1 cellular context compared by ENCODE assay signal in the genomic region with DNA sequence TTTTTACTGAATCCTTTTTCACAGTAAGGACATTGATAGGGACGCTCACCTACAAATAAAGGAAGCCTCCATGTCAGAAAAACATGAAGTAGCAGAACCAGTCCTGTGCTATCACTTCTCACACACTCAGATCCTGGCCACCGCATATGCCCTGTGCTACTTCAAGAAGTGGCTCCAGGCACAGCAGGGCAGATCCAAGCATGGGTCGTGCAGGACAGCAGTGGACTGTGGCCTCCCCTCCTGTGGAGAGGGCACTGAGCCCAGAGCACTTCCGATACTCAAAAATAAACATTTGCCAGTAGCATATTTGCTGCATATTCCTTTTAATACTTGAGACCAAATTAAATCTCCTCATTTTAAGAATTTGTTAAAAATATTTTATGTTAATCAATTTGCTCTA.
TF ChIP-seq lines count a peak whose summit lies in the region.

No MANE protein-coding gene starts in this region.

TF ChIP-seq in GM23338, 12 proteins besides CTCF, POLR2A, EP300 and RAD21 (continued from another document):
- TF ChIP-seq, protein P1, sequence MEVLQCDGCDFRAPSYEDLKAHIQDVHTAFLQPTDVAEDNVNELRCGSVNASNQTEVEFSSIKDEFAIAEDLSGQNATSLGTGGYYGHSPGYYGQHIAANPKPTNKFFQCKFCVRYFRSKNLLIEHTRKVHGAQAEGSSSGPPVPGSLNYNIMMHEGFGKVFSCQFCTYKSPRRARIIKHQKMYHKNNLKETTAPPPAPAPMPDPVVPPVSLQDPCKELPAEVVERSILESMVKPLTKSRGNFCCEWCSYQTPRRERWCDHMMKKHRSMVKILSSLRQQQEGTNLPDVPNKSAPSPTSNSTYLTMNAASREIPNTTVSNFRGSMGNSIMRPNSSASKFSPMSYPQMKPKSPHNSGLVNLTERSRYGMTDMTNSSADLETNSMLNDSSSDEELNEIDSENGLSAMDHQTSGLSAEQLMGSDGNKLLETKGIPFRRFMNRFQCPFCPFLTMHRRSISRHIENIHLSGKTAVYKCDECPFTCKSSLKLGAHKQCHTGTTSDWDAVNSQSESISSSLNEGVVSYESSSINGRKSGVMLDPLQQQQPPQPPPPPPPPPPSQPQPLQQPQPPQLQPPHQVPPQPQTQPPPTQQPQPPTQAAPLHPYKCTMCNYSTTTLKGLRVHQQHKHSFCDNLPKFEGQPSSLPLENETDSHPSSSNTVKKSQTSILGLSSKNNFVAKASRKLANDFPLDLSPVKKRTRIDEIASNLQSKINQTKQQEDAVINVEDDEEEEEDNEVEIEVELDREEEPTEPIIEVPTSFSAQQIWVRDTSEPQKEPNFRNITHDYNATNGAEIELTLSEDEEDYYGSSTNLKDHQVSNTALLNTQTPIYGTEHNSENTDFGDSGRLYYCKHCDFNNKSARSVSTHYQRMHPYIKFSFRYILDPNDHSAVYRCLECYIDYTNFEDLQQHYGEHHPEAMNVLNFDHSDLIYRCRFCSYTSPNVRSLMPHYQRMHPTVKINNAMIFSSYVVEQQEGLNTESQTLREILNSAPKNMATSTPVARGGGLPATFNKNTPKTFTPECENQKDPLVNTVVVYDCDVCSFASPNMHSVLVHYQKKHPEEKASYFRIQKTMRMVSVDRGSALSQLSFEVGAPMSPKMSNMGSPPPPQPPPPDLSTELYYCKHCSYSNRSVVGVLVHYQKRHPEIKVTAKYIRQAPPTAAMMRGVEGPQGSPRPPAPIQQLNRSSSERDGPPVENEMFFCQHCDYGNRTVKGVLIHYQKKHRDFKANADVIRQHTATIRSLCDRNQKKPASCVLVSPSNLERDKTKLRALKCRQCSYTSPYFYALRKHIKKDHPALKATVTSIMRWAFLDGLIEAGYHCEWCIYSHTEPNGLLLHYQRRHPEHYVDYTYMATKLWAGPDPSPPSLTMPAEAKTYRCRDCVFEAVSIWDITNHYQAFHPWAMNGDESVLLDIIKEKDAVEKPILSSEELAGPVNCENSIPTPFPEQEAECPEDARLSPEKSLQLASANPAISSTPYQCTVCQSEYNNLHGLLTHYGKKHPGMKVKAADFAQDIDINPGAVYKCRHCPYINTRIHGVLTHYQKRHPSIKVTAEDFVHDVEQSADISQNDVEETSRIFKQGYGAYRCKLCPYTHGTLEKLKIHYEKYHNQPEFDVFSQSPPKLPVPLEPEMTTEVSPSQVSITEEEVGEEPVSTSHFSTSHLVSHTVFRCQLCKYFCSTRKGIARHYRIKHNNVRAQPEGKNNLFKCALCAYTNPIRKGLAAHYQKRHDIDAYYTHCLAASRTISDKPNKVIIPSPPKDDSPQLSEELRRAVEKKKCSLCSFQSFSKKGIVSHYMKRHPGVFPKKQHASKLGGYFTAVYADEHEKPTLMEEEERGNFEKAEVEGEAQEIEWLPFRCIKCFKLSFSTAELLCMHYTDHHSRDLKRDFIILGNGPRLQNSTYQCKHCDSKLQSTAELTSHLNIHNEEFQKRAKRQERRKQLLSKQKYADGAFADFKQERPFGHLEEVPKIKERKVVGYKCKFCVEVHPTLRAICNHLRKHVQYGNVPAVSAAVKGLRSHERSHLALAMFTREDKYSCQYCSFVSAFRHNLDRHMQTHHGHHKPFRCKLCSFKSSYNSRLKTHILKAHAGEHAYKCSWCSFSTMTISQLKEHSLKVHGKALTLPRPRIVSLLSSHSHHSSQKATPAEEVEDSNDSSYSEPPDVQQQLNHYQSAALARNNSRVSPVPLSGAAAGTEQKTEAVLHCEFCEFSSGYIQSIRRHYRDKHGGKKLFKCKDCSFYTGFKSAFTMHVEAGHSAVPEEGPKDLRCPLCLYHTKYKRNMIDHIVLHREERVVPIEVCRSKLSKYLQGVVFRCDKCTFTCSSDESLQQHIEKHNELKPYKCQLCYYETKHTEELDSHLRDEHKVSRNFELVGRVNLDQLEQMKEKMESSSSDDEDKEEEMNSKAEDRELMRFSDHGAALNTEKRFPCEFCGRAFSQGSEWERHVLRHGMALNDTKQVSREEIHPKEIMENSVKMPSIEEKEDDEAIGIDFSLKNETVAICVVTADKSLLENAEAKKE (CRISPR knock-in tag; IDR thresholded peaks at IDR 0.05): no peak
- TF ChIP-seq STAT1 (IDR thresholded peaks at IDR 0.05; ENCODE audit: unreplicated experiment) (no peak), ZNF114 (CRISPR knock-in tag; IDR thresholded peaks at IDR 0.05) (no peak), NANOG (IDR thresholded peaks at IDR 0.05; ENCODE audit: borderline replicate concordance) (no peak), ZNF331 (CRISPR knock-in tag; IDR thresholded peaks at IDR 0.05; ENCODE audit: low read depth) (no peak), EZH2phosphoT487 (IDR thresholded peaks at IDR 0.05; ENCODE audit: unreplicated experiment) (no peak), JUNB (IDR thresholded peaks at IDR 0.05; ENCODE audit: unreplicated experiment) (no peak), CREB1 (CRISPR knock-in tag; IDR thresholded peaks at IDR 0.05; ENCODE audit: low read depth) (no peak)
- TF ChIP-seq, protein P2, sequence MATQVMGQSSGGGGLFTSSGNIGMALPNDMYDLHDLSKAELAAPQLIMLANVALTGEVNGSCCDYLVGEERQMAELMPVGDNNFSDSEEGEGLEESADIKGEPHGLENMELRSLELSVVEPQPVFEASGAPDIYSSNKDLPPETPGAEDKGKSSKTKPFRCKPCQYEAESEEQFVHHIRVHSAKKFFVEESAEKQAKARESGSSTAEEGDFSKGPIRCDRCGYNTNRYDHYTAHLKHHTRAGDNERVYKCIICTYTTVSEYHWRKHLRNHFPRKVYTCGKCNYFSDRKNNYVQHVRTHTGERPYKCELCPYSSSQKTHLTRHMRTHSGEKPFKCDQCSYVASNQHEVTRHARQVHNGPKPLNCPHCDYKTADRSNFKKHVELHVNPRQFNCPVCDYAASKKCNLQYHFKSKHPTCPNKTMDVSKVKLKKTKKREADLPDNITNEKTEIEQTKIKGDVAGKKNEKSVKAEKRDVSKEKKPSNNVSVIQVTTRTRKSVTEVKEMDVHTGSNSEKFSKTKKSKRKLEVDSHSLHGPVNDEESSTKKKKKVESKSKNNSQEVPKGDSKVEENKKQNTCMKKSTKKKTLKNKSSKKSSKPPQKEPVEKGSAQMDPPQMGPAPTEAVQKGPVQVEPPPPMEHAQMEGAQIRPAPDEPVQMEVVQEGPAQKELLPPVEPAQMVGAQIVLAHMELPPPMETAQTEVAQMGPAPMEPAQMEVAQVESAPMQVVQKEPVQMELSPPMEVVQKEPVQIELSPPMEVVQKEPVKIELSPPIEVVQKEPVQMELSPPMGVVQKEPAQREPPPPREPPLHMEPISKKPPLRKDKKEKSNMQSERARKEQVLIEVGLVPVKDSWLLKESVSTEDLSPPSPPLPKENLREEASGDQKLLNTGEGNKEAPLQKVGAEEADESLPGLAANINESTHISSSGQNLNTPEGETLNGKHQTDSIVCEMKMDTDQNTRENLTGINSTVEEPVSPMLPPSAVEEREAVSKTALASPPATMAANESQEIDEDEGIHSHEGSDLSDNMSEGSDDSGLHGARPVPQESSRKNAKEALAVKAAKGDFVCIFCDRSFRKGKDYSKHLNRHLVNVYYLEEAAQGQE (IDR thresholded peaks at IDR 0.05; ENCODE audit: unreplicated experiment): no peak
